Comparison of ENCODE assay signal across 19 cellular contexts in genomic region chr4:7799306-7799705, GRCh38.
"Had no signal": no experiment of that assay in that cellular context is flagged by ENCODE, and none has a peak within 500 bp of the region (broad histone marks: within the 10 kb centered on the region; RNA-seq: fewer than 3 reads in every experiment).

No MANE protein-coding gene starts in this region.

- H3K4me1 ChIP-seq: colonic mucosa, parathyroid adenoma, vagina had no signal

- H3K9me3 ChIP-seq: colonic mucosa, heart right ventricle, tibial artery, upper lobe of left lung, vagina had no signal

- H3K27ac ChIP-seq: colonic mucosa, heart right ventricle, parathyroid adenoma, upper lobe of left lung, vagina had no signal

- H3K9me3 Mint-ChIP-seq: mesothelial cell of epicardium; natural killer cell; stimulated activated effector memory CD8-positive, alpha-beta T cell treated with anti-CD3 and anti-CD28 coated beads, Interleukin-12 subunit alpha, Interleukin-12 subunit beta, amount 100 ng/mL, for 72 hours had no signal

- DNase-seq: colonic mucosa; dermis blood vessel endothelial cell; heart right ventricle; kidney glomerular epithelial cell; mammary epithelial cell; natural killer cell; occipital lobe; stimulated activated CD4-positive, alpha-beta T cell treated with anti-CD3 and anti-CD28 coated beads, Interleukin-4, amount 100 ng/mL, for 1 hour; stimulated activated CD8-positive, alpha-beta memory T cell treated with anti-CD3 and anti-CD28 coated beads, Interleukin-4, amount 100 ng/mL, for 48 hours; stimulated activated naive CD8-positive, alpha-beta T cell treated with anti-CD3 and anti-CD28 coated beads, Interleukin-15, Interleukin-2, amounts not matched to agents 100 U/mL and 50 U/mL, for 24 hours; upper lobe of left lung had no signal

- H3K27ac Mint-ChIP-seq: mesothelial cell of epicardium; natural killer cell; stimulated activated effector memory CD8-positive, alpha-beta T cell treated with anti-CD3 and anti-CD28 coated beads, Interleukin-12 subunit alpha, Interleukin-12 subunit beta, amount 100 ng/mL, for 72 hours had no signal

- H3K27me3 ChIP-seq: colonic mucosa, heart right ventricle, tibial artery, upper lobe of left lung, vagina had no signal

- H3K4me3 ChIP-seq: colonic mucosa, heart right ventricle, smooth muscle cell, tibial artery, upper lobe of left lung, vagina had no signal

- ATAC-seq: heart right ventricle; left lobe of liver; natural killer cell; stimulated activated effector memory CD8-positive, alpha-beta T cell treated with anti-CD3 and anti-CD28 coated beads, Interleukin-12 subunit alpha, Interleukin-12 subunit beta, amount 100 ng/mL, for 72 hours; stimulated activated naive CD8-positive, alpha-beta T cell treated with anti-CD3 and anti-CD28 coated beads, Interleukin-15, Interleukin-2, amounts not matched to agents 100 U/mL and 50 U/mL, for 24 hours had no signal

- H3K4me3 Mint-ChIP-seq: mesothelial cell of epicardium; natural killer cell; neural crest cell; stimulated activated effector memory CD8-positive, alpha-beta T cell treated with anti-CD3 and anti-CD28 coated beads, Interleukin-12 subunit alpha, Interleukin-12 subunit beta, amount 100 ng/mL, for 72 hours had no signal
